Comparison of ENCODE assay signal across 2 cellular contexts in genomic region chr22:23893446-23893956, GRCh38.
TF ChIP-seq lines count a peak whose summit lies in the region.

No MANE protein-coding gene starts in this region.

TF ChIP-seq in SK-N-SH, 30 proteins besides CTCF, POLR2A, EP300 and RAD21:
- TF ChIP-seq FOXM1 (IDR thresholded peaks at IDR 0.05; ENCODE audit: low read depth) (no peak), EZH2phosphoT487 (IDR thresholded peaks at IDR 0.05; ENCODE audit: borderline replicate concordance, low read depth) (no peak), NRF1 (IDR thresholded peaks at IDR 0.05; ENCODE audit: low read depth, low read length) (no peak), TAF1 (IDR thresholded peaks at IDR 0.05; ENCODE audit: borderline replicate concordance, low read depth, low read length) (no peak), ELF1 (IDR thresholded peaks at IDR 0.05) (no peak), FOXJ3 (CRISPR knock-in tag; IDR thresholded peaks at IDR 0.05) (no peak), NFIC (IDR thresholded peaks at IDR 0.05; ENCODE audit: borderline replicate concordance) (no peak), RCOR1 (IDR thresholded peaks at IDR 0.05; ENCODE audit: low read length) (no peak), CHD2 (IDR thresholded peaks at IDR 0.05; ENCODE audit: low read length, partially characterized antibody) (no peak), SIN3A (IDR thresholded peaks at IDR 0.05; ENCODE audit: borderline replicate concordance, low read depth, low read length) (no peak), FOSL2 (IDR thresholded peaks at IDR 0.05; ENCODE audit: borderline replicate concordance, low read depth) (no peak), RFX5 (IDR thresholded peaks at IDR 0.05; ENCODE audit: low read length) (no peak), ZBTB33 (IDR thresholded peaks at IDR 0.05; ENCODE audit: borderline replicate concordance, low read depth) (no peak), TCF12 (IDR thresholded peaks at IDR 0.05) (no peak), MEF2A (IDR thresholded peaks at IDR 0.05; ENCODE audit: borderline replicate concordance, low read depth) (no peak)
- TF ChIP-seq, protein P1, sequence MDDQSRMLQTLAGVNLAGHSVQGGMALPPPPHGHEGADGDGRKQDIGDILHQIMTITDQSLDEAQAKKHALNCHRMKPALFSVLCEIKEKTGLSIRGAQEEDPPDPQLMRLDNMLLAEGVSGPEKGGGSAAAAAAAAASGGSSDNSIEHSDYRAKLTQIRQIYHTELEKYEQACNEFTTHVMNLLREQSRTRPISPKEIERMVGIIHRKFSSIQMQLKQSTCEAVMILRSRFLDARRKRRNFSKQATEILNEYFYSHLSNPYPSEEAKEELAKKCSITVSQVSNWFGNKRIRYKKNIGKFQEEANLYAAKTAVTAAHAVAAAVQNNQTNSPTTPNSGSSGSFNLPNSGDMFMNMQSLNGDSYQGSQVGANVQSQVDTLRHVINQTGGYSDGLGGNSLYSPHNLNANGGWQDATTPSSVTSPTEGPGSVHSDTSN (IDR thresholded peaks at IDR 0.05): no peak

TF ChIP-seq in SK-N-SH treated with all-trans-retinoic acid at 6 μM for 48 hours, 23 proteins besides CTCF, POLR2A, EP300 and RAD21 (continued from another document):
- no peak for TF ChIP-seq OSR1 (CRISPR knock-in tag; IDR thresholded peaks at IDR 0.05)
- no peak for TF ChIP-seq ARNTL (CRISPR knock-in tag; IDR thresholded peaks at IDR 0.05; ENCODE audit: borderline replicate concordance, low read depth)
- no peak for TF ChIP-seq ZNF565 (CRISPR knock-in tag; conservative IDR thresholded peaks at IDR 0.05; ENCODE audit: low read depth)
